Comparison of ENCODE assay signal across 8 cellular contexts in the genomic region with DNA sequence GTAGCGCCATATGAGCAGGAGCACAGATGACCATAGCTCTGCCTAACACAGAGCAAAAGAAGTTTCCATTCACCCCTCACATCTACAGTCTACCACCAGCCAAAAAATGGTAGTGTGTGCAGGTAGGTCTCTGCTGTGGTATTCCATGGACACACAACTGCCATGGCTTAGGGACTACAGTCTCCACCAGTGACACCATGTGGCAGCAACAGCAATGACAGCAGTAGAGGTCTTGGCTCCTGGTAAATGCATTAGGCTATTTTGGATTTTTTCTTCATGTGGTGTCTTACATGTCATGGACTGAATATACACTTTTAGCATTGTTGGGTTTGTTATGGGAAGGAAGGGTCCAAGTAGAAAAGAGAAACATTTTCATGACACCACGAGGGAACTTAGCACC.
DNase-seq lines count a peak whose midpoint lies in the region; ATAC-seq and TF ChIP-seq lines count a peak whose summit lies in the region.

No MANE protein-coding gene starts in this region.

- peak; percentile 59 for TF ChIP-seq CTCF in GM12874 (IDR thresholded peaks at IDR 0.05; ENCODE audit: insufficient read depth, low read depth, low read length)
- peak; percentile 27 for TF ChIP-seq CTCF in lower lobe of right lung (IDR thresholded peaks at IDR 0.05)

- intact Hi-C loops in lower lobe of right lung (cut with DNase I), result no loop called here

- H3K27ac ChIP-seq in lower lobe of right lung, result no peak overlapping the region

- ATAC-seq in HG02642 (IDR thresholded peaks at IDR 0.05; ENCODE audit: poor library complexity, unreplicated experiment) (peak; percentile 67), lower lobe of right lung (peak in 1 of 2 donors; percentile 42), GM19467 (IDR thresholded peaks at IDR 0.05; ENCODE audit: unreplicated experiment) (no peak)

- H3K36me3 ChIP-seq in lower lobe of right lung (no peaks in the 10 kb centered on the region), MG63 (no peaks in the 10 kb centered on the region)

- H3K27me3 ChIP-seq in lower lobe of right lung (ENCODE audit: low read depth) (no peaks in the 10 kb centered on the region), MG63 (no peaks in the 10 kb centered on the region)

- H3K9me3 ChIP-seq in lower lobe of right lung (no peaks in the 10 kb centered on the region), MG63 (peaks cover 4% of the 10 kb centered on the region)

- in situ Hi-C loops in SK-MEL-5 (cut with HindIII; ENCODE audit: low pct_unique_long_range_greater_than_20kb, low sequenced_read_pairs), result no loop called here

- no peak overlapping the region for H3K4me3 ChIP-seq in lower lobe of right lung
- no peak overlapping the region for H3K4me3 ChIP-seq in MG63

- DNase-seq in SK-MEL-5 (ENCODE audit: low read depth, low spot score) (peak; percentile 62), lower lobe of right lung (no peak), NCI-H2029 (lab: John Stamatoyannopoulos, UW) (no peak), MG63 (no peak), superior temporal gyrus (ENCODE audit: extremely low spot score) (no peak)

- peaks cover 6% of the 10 kb centered on the region for H3K4me1 ChIP-seq in lower lobe of right lung
